In genomic region chr3:98573231-98573728, GRCh38 we compare ENCODE assay signal across 8 cellular contexts. TPM values are rescaled to one million over a fixed set of nuclear protein-coding genes. Genes with fewer than 3 reads are reported as not detected.
DNase-seq lines count a peak whose midpoint lies in the region; ATAC-seq, FAIRE-seq and TF ChIP-seq lines count a peak whose summit lies in the region.

No MANE protein-coding gene starts in this region.

- DNase-seq in D721Med (ENCODE audit: insufficient read length, low spot score) (no peak), WERI-Rb-1 (no peak), left kidney (ENCODE audit: low read depth, low spot score) (peak; percentile 32), aorta (no peak), NCI-H128 (lab: John Stamatoyannopoulos, UW; ENCODE audit: unreplicated experiment) (no peak)

- intact Hi-C loops in aorta (cut with DNase I): no loop called here

- H3K27me3 ChIP-seq in WERI-Rb-1 (ENCODE audit: insufficient read depth, low read depth, severe bottlenecking): no peaks in the 10 kb centered on the region
- H3K27me3 ChIP-seq in aorta (ENCODE audit: control insufficient read depth in 1 of 2, insufficient read depth in 2 of 2, low read length in 1 of 2): no peaks in the 10 kb centered on the region

- H3K27ac ChIP-seq in WERI-Rb-1 (no peak overlapping the region), aorta (ENCODE audit: low read depth in 1 of 2, low read length in 2 of 2) (no peak overlapping the region)

- ATAC-seq in GM19023 (IDR thresholded peaks at IDR 0.05; ENCODE audit: unreplicated experiment): peak; percentile 69
- ATAC-seq in HG03342 (IDR thresholded peaks at IDR 0.05; ENCODE audit: unreplicated experiment): peak; percentile 68
- ATAC-seq in aorta (ENCODE audit: low FRiP score): no peak
- ATAC-seq in GM18519 (IDR thresholded peaks at IDR 0.05; ENCODE audit: low FRiP score, unreplicated experiment): no peak

- H3K4me3 ChIP-seq in WERI-Rb-1 (ENCODE audit: low read depth, low read length) (no peak overlapping the region), aorta (ENCODE audit: low read length in 2 of 2) (no peak overlapping the region)

- H3K4me1 ChIP-seq in aorta (ENCODE audit: control insufficient read depth in 1 of 2, insufficient read depth in 2 of 2, low read length in 2 of 2): no peaks in the 10 kb centered on the region

- peak; percentile 40 for TF ChIP-seq CTCF in D721Med (IDR thresholded peaks at IDR 0.05; ENCODE audit: insufficient read depth, missing control alignments)
- 0 out of 2 replicates have a peak, but pooled peaks have one; percentile 9 for TF ChIP-seq CTCF in WERI-Rb-1 (IDR thresholded peaks at IDR 0.05; ENCODE audit: low read depth, low read length)

- no peaks in the 10 kb centered on the region for H3K9me3 ChIP-seq in WERI-Rb-1 (ENCODE audit: severe bottlenecking)
- no peaks in the 10 kb centered on the region for H3K9me3 ChIP-seq in aorta (ENCODE audit: control insufficient read depth, low read length)

- WGBS in aorta, 2 donors: 0 to 2% methylated on average over 1 of the region's 1 CpG

- no peaks in the 10 kb centered on the region for H3K36me3 ChIP-seq in WERI-Rb-1
- peaks cover 5 to 6% of the 10 kb centered on the region in 2 donors for H3K36me3 ChIP-seq in aorta (ENCODE audit: control insufficient read depth in 1 of 2, insufficient read depth in 2 of 2, low read length in 1 of 2)

- FAIRE-seq in D721Med (lab: Jason Lieb, UNC): no peak

RNA-seq across cellular contexts. Expression of gene CPOX, which starts 20.1 kb away (rescaled TPM):
- 10 to 100 TPM; 10.8 to 19.4 TPM for total RNA-seq in aorta
- polyA plus RNA-seq in aorta: 10 to 100 TPM in 1 of 2 donors, 1 to 10 TPM in 1; 9.5 to 14.9 TPM

RNA-seq across cellular contexts. Expression of gene GPR15, which starts 41.5 kb away (rescaled TPM):
- not detected for total RNA-seq in aorta
- not detected for polyA plus RNA-seq in aorta

RNA-seq across cellular contexts. Expression of gene CLDND1, which starts 50.6 kb away (rescaled TPM):
- 100 to 1,000 TPM; 114 to 132 TPM for total RNA-seq in aorta
- polyA plus RNA-seq in aorta: 100 to 1,000 TPM; 106 to 112 TPM

Comparison
In these comparisons a context has a peak if more than half of its experiments do, and no peak if none do; other contexts are left out.
1. ATAC-seq: peak in GM19023 (single experiment) and HG03342 (single experiment); none in aorta (single experiment) and GM18519 (single experiment).